ENCODE assay signal across 8 cellular contexts in the genomic region with DNA sequence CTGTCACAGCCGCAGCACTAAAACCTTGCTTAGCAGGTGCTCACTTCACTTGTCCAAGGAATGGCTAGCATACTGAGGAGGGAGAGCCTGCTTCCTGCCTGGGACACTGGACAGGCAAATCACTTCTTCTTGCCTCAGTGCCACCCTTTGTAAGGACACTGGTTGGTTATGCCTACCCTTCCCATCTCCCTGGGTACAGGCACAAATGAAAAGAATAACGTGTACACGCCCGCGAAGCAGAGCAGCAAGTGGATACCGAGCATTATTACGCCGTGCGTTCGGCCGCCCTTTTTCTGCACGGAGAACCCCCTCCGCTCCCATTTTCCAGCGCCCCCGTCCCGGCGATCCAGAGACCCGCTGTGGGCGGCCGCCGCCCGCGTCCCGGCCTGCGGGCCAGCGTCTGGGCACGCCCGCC. TPM values are rescaled to one million over a fixed set of nuclear protein-coding genes. Genes with fewer than 3 reads are reported as not detected.
DNase-seq lines count a peak whose midpoint lies in the region; ATAC-seq, FAIRE-seq and TF ChIP-seq lines count a peak whose summit lies in the region.

No MANE protein-coding gene starts in this region.

- DNase-seq in A549 (ENCODE audit: low read depth in 1 of 2, low spot score in 1 of 2) (peak; percentile 9 to 11), GM12891 (ENCODE audit: insufficient read length, low spot score) (peak; percentile 10), NCI-H345 (lab: John Stamatoyannopoulos, UW) (peak; percentile 31), cardiac fibroblast (ENCODE audit: low read depth in 2 of 2) (peak in 1 of 2 donors; percentile 27), HepG2 (ENCODE audit: low spot score) (no peak), suprapubic skin (ENCODE audit: low spot score in 2 of 2) (peak in 1 of 2 donors; percentile 79), mesenteric fat pad (ENCODE audit: low spot score) (no peak)

- TF ChIP-seq EP300 in A549 (IDR thresholded peaks at IDR 0.05) (no peak), HepG2 (IDR thresholded peaks at IDR 0.05; ENCODE audit: low read depth in 2 of 2, low read length in 2 of 2) (no peak), HepG2 (CRISPR knock-in tag; IDR thresholded peaks at IDR 0.05; ENCODE audit: borderline replicate concordance) (no peak), suprapubic skin (IDR thresholded peaks at IDR 0.05) (no peak)

- CTCF ChIA-PET in A549 (lab: Yijun Ruan, JAX), result interaction anchor here (1.0 kb wide), 1 partner anchor 76 kb away, joined by 3 read pairs; no protein-coding TSS in a partner anchor
- CTCF ChIA-PET in HepG2 (lab: Yijun Ruan, JAX; ENCODE audit: low intra/inter-chr PET ratio, low total read pairs), result no interaction called here

- peak overlapping the region; percentile 70 for H3K9ac ChIP-seq in HepG2 (ENCODE audit: insufficient read depth, low read depth, low read length)

- H3K36me3 ChIP-seq in HepG2 (replicated peaks in 1 of 2; ENCODE audit: control insufficient read depth in 1 of 2, insufficient read depth in 2 of 2, low read length in 2 of 2) (no peaks in the 10 kb centered on the region), suprapubic skin (no peaks in the 10 kb centered on the region)

- no peaks in the 10 kb centered on the region for H4K20me1 ChIP-seq in HepG2 (ENCODE audit: insufficient read depth, low read length)

- peak overlapping the region; percentile 99 for H2AFZ ChIP-seq in HepG2 (ENCODE audit: low read length)

- H3K4me1 ChIP-seq in A549 (peaks cover 38% of the 10 kb centered on the region), HepG2 (ENCODE audit: insufficient read depth, low read length) (peaks cover 35% of the 10 kb centered on the region), suprapubic skin (peaks cover 30% of the 10 kb centered on the region)

- H3K27ac ChIP-seq in A549 (peak overlapping the region; percentile 93 to 97), HepG2 (ENCODE audit: extremely low read length, insufficient read depth, low read length) (no peak overlapping the region), suprapubic skin (peak overlapping the region; percentile 89)

- H3K4me3 ChIP-seq in A549 (peak overlapping the region; percentile 93), cardiac fibroblast (replicated peaks in 1 of 2; ENCODE audit: low read depth in 2 of 2, low read length in 2 of 2) (peak overlapping the region; percentile 50 to 80), HepG2 (replicated peaks in 1 of 3; ENCODE audit: insufficient read depth in 1 of 3, low read depth in 2 of 3, low read length in 3 of 3) (peak overlapping the region; percentile 78 to 92 (median 87)), suprapubic skin (peak overlapping the region; percentile 97)

- BruUV-seq in HepG2 (replicated peaks; lab: Mats Ljungman, UMichigan), result no TSS peak

- WGBS in A549 (ENCODE audit: missing lambda C conversion rate), result 2% methylated on average over 11 of the region's 28 CpGs
- WGBS in HepG2 (ENCODE audit: low lambda C conversion rate), result 3% methylated on average over 28 of the region's 28 CpGs
- 0% methylated on average over 3 of the region's 28 CpGs for WGBS in suprapubic skin

- no peak for TF ChIP-seq POLR2A in A549 (IDR thresholded peaks at IDR 0.05; ENCODE audit: low read length)
- no peak for TF ChIP-seq POLR2A in GM12891 (IDR thresholded peaks at IDR 0.05; ENCODE audit: low read depth, low read length)
- TF ChIP-seq POLR2A in HepG2 (IDR thresholded peaks at IDR 0.05; ENCODE audit: insufficient read depth in 1 of 2, low read depth in 2 of 2, low read length in 2 of 2), result no peak
- TF ChIP-seq POLR2A in suprapubic skin (IDR thresholded peaks at IDR 0.05), result no peak

- POLR2A ChIA-PET in A549 (lab: Yijun Ruan, JAX) (no interaction called here), HepG2 (lab: Yijun Ruan, JAX) (interaction anchor here (0.7 to 2.3 kb wide), 2 partner anchors 94 to 121 kb away, joined by 3 to 7 read pairs; a partner anchor contains a TSS)

- TF ChIP-seq RAD21 in A549 (conservative IDR thresholded peaks at IDR 0.05 in 1 of 2, IDR thresholded peaks at IDR 0.05 in 1 of 2), result no peak
- no peak for TF ChIP-seq RAD21 in HepG2 (CRISPR knock-in tag; IDR thresholded peaks at IDR 0.05)

- intact Hi-C loops in HepG2 (cut with micrococcal nuclease; ENCODE audit: unreplicated experiment), result loop anchor here (2.0 to 5.0 kb wide), 4 partner anchors 40 to 120 kb away; a partner anchor contains a TSS

- H3K4me2 ChIP-seq in A549, result peak overlapping the region; percentile 74
- H3K4me2 ChIP-seq in HepG2 (ENCODE audit: low read depth, low read length), result peak overlapping the region; percentile 100

- peak; percentile 51 to 64 for ATAC-seq in A549
- ATAC-seq in HG02678 (IDR thresholded peaks at IDR 0.05; ENCODE audit: unreplicated experiment), result peak; percentile 32
- peak; percentile 47 for ATAC-seq in HepG2

- in situ Hi-C loops in HepG2 (cut with HindIII; ENCODE audit: extremely low pct_ligation_motif_present, low pct_unique_long_range_greater_than_20kb), result loop anchor here (5.0 kb wide), 1 partner anchor 120 kb away; a partner anchor contains a TSS

- TF ChIP-seq CTCF in A549 (IDR thresholded peaks at IDR 0.05), result no peak
- TF ChIP-seq CTCF in cardiac fibroblast (IDR thresholded peaks at IDR 0.05; ENCODE audit: low read depth, low read length), result no peak
- no peak for TF ChIP-seq CTCF in HepG2 (CRISPR knock-in tag; IDR thresholded peaks at IDR 0.05)
- TF ChIP-seq CTCF in suprapubic skin (IDR thresholded peaks at IDR 0.05), result no peak

- H3K27me3 ChIP-seq in HepG2 (ENCODE audit: control insufficient read depth in 1 of 2, insufficient read depth in 2 of 2, low read length in 2 of 2) (peaks cover 0 to 3% of the 10 kb centered on the region in 2 experiments; a peak in 1 of 5 replicates), suprapubic skin (no peaks in the 10 kb centered on the region)

- H3K9me3 ChIP-seq in A549 (no peaks in the 10 kb centered on the region), HepG2 (ENCODE audit: low read length) (no peaks in the 10 kb centered on the region), suprapubic skin (no peaks in the 10 kb centered on the region)

- FAIRE-seq in A549 (lab: Jason Lieb, UNC), result no peak
- no peak for FAIRE-seq in GM12891 (lab: Jason Lieb, UNC)
- FAIRE-seq in HepG2 (lab: Jason Lieb, UNC), result no peak

- H3K79me2 ChIP-seq in HepG2 (ENCODE audit: insufficient read depth, low read length), result peaks cover 35% of the 10 kb centered on the region

TF ChIP-seq in A549, 52 proteins besides CTCF, POLR2A, EP300 and RAD21 (continues in another document):
- TF ChIP-seq, protein P1, sequence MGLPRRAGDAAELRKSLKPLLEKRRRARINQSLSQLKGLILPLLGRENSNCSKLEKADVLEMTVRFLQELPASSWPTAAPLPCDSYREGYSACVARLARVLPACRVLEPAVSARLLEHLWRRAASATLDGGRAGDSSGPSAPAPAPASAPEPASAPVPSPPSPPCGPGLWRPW (IDR thresholded peaks at IDR 0.05), result no peak
- TF ChIP-seq POLR2AphosphoS2 (conservative IDR thresholded peaks at IDR 0.05; ENCODE audit: low read length) (no peak), HOXB13 (CRISPR knock-in tag; IDR thresholded peaks at IDR 0.05; ENCODE audit: low read depth) (no peak)

TF ChIP-seq in GM12891, 5 proteins besides CTCF, POLR2A, EP300 and RAD21:
- no peak for TF ChIP-seq PAX5 (IDR thresholded peaks at IDR 0.05; ENCODE audit: insufficient read depth, low read length, severe bottlenecking)
- no peak for TF ChIP-seq POLR2AphosphoS5 (IDR thresholded peaks at IDR 0.05; ENCODE audit: low read depth, low read length)
- TF ChIP-seq POU2F2 (IDR thresholded peaks at IDR 0.05; ENCODE audit: low read depth, low read length), result no peak
- TF ChIP-seq TAF1 (IDR thresholded peaks at IDR 0.05; ENCODE audit: low read depth, low read length), result no peak
- no peak for TF ChIP-seq SPI1 (IDR thresholded peaks at IDR 0.05; ENCODE audit: low read depth, low read length)

TF ChIP-seq in HepG2, 621 proteins besides CTCF, POLR2A, EP300 and RAD21 (continues in another document):
- TF ChIP-seq ZNF12 (CRISPR knock-in tag; IDR thresholded peaks at IDR 0.05), result peak; percentile 99
- TF ChIP-seq SOX6 (IDR thresholded peaks at IDR 0.05), result no peak
- TF ChIP-seq SOX6 (CRISPR knock-in tag; IDR thresholded peaks at IDR 0.05), result peak; percentile 10; the same call in 1 of the 2 replicates
- no peak for TF ChIP-seq PPARG (CRISPR knock-in tag; conservative IDR thresholded peaks at IDR 0.05)

RNA-seq across cellular contexts. Expression of a gene that starts 0.3 kb away (rescaled TPM):
- polyA plus RNA-seq in A549 (2011; rRNA removed), result 17.3 and 21.6 TPM in 2 replicates
- 6.4 and 6.6 TPM in 2 replicates for polyA plus RNA-seq in A549 (2012; cell fraction: cytosol; rRNA removed)
- polyA plus RNA-seq in A549 (2012; cell fraction: nucleus; rRNA removed), result 2.2 and 4.7 TPM in 2 replicates
- polyA plus RNA-seq in A549 (2017; fragmentation: RNase III; extraction: RNeasy Plus Mini Kit Qiagen cat#74134 plus additional on column Dnase treatment), result 10.7 to 13.6 TPM (median 12.2 TPM) in 3 replicates
- polyA minus RNA-seq in A549 (2011; rRNA and poly(A)+ RNA removed), result 6.9 and 8.1 TPM in 2 replicates
- 8.5 TPM for polyA plus RNA-seq in GM12891 (2012; ENCODE audit: low read depth, missing spikeins)
- total RNA-seq in HepG2 (2016; rRNA removed; fragmentation: Illumina TruSeq; extraction: Trizol), result 14.4 and 17.6 TPM in 2 replicates
- 52.4 and 52.6 TPM in 2 replicates for total RNA-seq in HepG2 (2016; cell fraction: cytosol; rRNA removed; fragmentation: Illumina TruSeq; extraction: Trizol; ENCODE audit: low read depth)
- total RNA-seq in HepG2 (2016; cell fraction: insoluble cytoplasmic fraction; rRNA removed; fragmentation: Illumina TruSeq; extraction: Trizol), result 14.9 and 17.3 TPM in 2 replicates
- total RNA-seq in HepG2 (2016; cell fraction: membrane; rRNA removed; fragmentation: Illumina TruSeq; extraction: Trizol), result 23.8 and 25.0 TPM in 2 replicates
- 11.9 and 12.8 TPM in 2 replicates for total RNA-seq in HepG2 (2016; cell fraction: nucleus; rRNA removed; fragmentation: Illumina TruSeq; extraction: Trizol)
- polyA plus RNA-seq in HepG2 (2011; rRNA removed), result 7.3 and 9.2 TPM in 2 replicates
- 4.0 and 6.6 TPM in 2 replicates for polyA plus RNA-seq in HepG2 (2011; cell fraction: cytosol; rRNA removed)
- polyA plus RNA-seq in HepG2 (2011; cell fraction: nucleus; rRNA removed), result 4.0 and 5.2 TPM in 2 replicates
- polyA plus RNA-seq in HepG2 (2012), result 9.3 and 10.4 TPM in 2 replicates
- 5.6 and 5.7 TPM in 2 replicates for polyA plus RNA-seq in HepG2 (2016; cell fraction: cytosol; fragmentation: Illumina TruSeq; extraction: Trizol; ENCODE audit: low read depth)
- polyA plus RNA-seq in HepG2 (2016; cell fraction: insoluble cytoplasmic fraction; fragmentation: Illumina TruSeq; extraction: Trizol; ENCODE audit: low read depth), result 13.3 and 13.7 TPM in 2 replicates
- 10.8 and 11.4 TPM in 2 replicates for polyA plus RNA-seq in HepG2 (2016; cell fraction: membrane; fragmentation: Illumina TruSeq; extraction: Trizol; ENCODE audit: low read depth)
- 12.2 and 13.7 TPM in 2 replicates for polyA plus RNA-seq in HepG2 (2016; cell fraction: nucleus; fragmentation: Illumina TruSeq; extraction: Trizol; ENCODE audit: insufficient read depth, low read depth)
- polyA minus RNA-seq in HepG2 (2011; rRNA and poly(A)+ RNA removed; ENCODE audit: low replicate concordance), result 3.6 and 4.7 TPM in 2 replicates
- polyA minus RNA-seq in HepG2 (2011; cell fraction: cytosol; rRNA and poly(A)+ RNA removed), result 4.5 and 5.6 TPM in 2 replicates
- 12.9 and 14.2 TPM in 2 replicates for polyA minus RNA-seq in HepG2 (2011; cell fraction: nucleus; rRNA and poly(A)+ RNA removed)
- total RNA-seq in suprapubic skin, result 10 to 100 TPM; 12.5 to 16.4 (median 14.1) TPM
- total RNA-seq in mesenteric fat pad, result 30.8 TPM

Comparison
In these comparisons a context has a peak if more than half of its experiments do, and no peak if none do; other contexts are left out.
1. DNase-seq: peak in A549 (2 of 2), GM12891 (single experiment) and NCI-H345 (single experiment); none in HepG2 (single experiment) and mesenteric fat pad (single experiment).
2. Peak in every context shown above with its lines, with median percentiles within 50 percentile points of each other: ATAC-seq and H3K4me3 ChIP-seq.